33 cellular contexts compared by ENCODE assay signal in genomic region chr12:115245005-115245404, GRCh38.
"Had no signal": no experiment of that assay in that cellular context is flagged by ENCODE, and none has a peak within 500 bp of the region (broad histone marks: within the 10 kb centered on the region; RNA-seq: fewer than 3 reads in every experiment).

No MANE protein-coding gene starts in this region.

- H3K36me3 ChIP-seq: adrenal gland, brain microvascular endothelial cell, breast epithelium had no signal

- H3K4me3 ChIP-seq: adrenal gland, body of pancreas, breast epithelium had no signal

- DNase-seq: activated B cell treated with CpG ODN at 0.5 μM for 24 hours; activated CD4-positive, alpha-beta memory T cell treated with anti-CD3 and anti-CD28 coated beads for 36 hours; activated CD4-positive, alpha-beta T cell treated with anti-CD3 and anti-CD28 coated beads for 4 hours; activated CD4-positive, alpha-beta T cell treated with anti-CD3 and anti-CD28 coated beads, Interleukin-2, amount 10 ng/mL, durations not matched to agents 24 days and 14 days; activated CD4-positive, alpha-beta T cell treated with anti-CD3 and anti-CD28 coated beads, Interleukin-2, amount 50 U/mL, for 1 hour; activated CD4-positive, alpha-beta T cell treated with anti-CD3 and anti-CD28 coated beads, Interleukin-2, amount 50 U/mL, for 4 hours; activated CD4-positive, CD25-positive, alpha-beta regulatory T cell treated with anti-CD3 and anti-CD28 coated beads, Interleukin-2, amount 50 U/mL, for 72 hours; activated CD8-positive, alpha-beta memory T cell treated with anti-CD3 and anti-CD28 coated beads, Interleukin-2, amount 50 U/mL, for 4 hours; activated CD8-positive, alpha-beta T cell treated with anti-CD3 and anti-CD28 coated beads for 36 hours; activated effector memory CD4-positive, alpha-beta T cell treated with anti-CD3 and anti-CD28 coated beads, Interleukin-2, amount 50 U/mL, for 16 hours; activated gamma-delta T cell treated with Interleukin-2 at 50 U/mL for 16 hours; activated naive CD4-positive, alpha-beta T cell; activated naive CD4-positive, alpha-beta T cell treated with anti-CD3 and anti-CD28 coated beads for 36 hours; activated naive CD4-positive, alpha-beta T cell treated with anti-CD3 and anti-CD28 coated beads, Interleukin-2, amount 50 U/mL, for 16 hours; activated naive CD8-positive, alpha-beta T cell treated with anti-CD3 and anti-CD28 coated beads for 36 hours; activated T-cell treated with anti-CD3 and anti-CD28 coated beads for 4 hours; activated T-cell treated with anti-CD3 and anti-CD28 coated beads, Interleukin-2, amount 50 U/mL, for 1 hour; activated T-cell treated with anti-CD3 and anti-CD28 coated beads, Interleukin-2, amount 50 U/mL, for 4 hours; activated T-cell treated with anti-CD3 and anti-CD28 coated beads, Interleukin-2, amount 50 U/mL, for 72 hours; adrenal gland; amniotic stem cell; aorta; body of pancreas; brain microvascular endothelial cell; caudate nucleus; SW 1271; T-helper 1 cell; T-helper 2 cell; T-helper 9 cell had no signal

- H3K9me3 ChIP-seq: adrenal gland, body of pancreas, breast epithelium had no signal

- H3K27me3 ChIP-seq: adrenal gland, body of pancreas, brain microvascular endothelial cell, breast epithelium had no signal

- H3K4me1 ChIP-seq: adrenal gland, body of pancreas, breast epithelium had no signal

- H3K27ac ChIP-seq: adrenal gland, body of pancreas, brain microvascular endothelial cell, breast epithelium, VCaP had no signal

- ATAC-seq: activated CD8-positive, alpha-beta T cell treated with anti-CD3 and anti-CD28 coated beads for 36 hours; activated naive CD4-positive, alpha-beta T cell treated with anti-CD3 and anti-CD28 coated beads, Interleukin-2, amount 50 U/mL, for 72 hours; activated T-cell treated with anti-CD3 and anti-CD28 coated beads, Interleukin-2, amount 50 U/mL, for 4 hours; activated T-cell treated with anti-CD3 and anti-CD28 coated beads, Interleukin-2, amount 50 U/mL, for 72 hours; activated T-helper 17 cell treated with anti-CD3 and anti-CD28 coated beads, Interleukin-2, amount 50 U/mL, for 72 hours; body of pancreas had no signal
